In genomic region chr16:17921357-17921978, GRCh38 we compare ENCODE assay signal across 8 cellular contexts.
DNase-seq lines count a peak whose midpoint lies in the region; ATAC-seq and TF ChIP-seq lines count a peak whose summit lies in the region.

No MANE protein-coding gene starts in this region.

- H3K27ac Mint-ChIP-seq in activated CD4-positive, alpha-beta memory T cell treated with anti-CD3 and anti-CD28 coated beads for 36 hours = no peak overlapping the region

- H3K27ac ChIP-seq in 22Rv1 = no peak overlapping the region

- no peak overlapping the region for H3K4me3 ChIP-seq in fibroblast of mammary gland (ENCODE audit: control insufficient read depth, low read depth, low read length)

- no peaks in the 10 kb centered on the region for H3K36me3 Mint-ChIP-seq in activated CD4-positive, alpha-beta memory T cell treated with anti-CD3 and anti-CD28 coated beads for 36 hours

- in situ Hi-C loops in GM13976 (cut with MboI; ENCODE audit: low sequenced_read_pairs, unreplicated experiment) = no loop called here

- H3K4me1 Mint-ChIP-seq in activated CD4-positive, alpha-beta memory T cell treated with anti-CD3 and anti-CD28 coated beads for 36 hours (ENCODE audit: low read depth) = no peaks in the 10 kb centered on the region

- no peak overlapping the region for H3K4me3 Mint-ChIP-seq in activated CD4-positive, alpha-beta memory T cell treated with anti-CD3 and anti-CD28 coated beads for 36 hours

- H3K27me3 Mint-ChIP-seq in activated CD4-positive, alpha-beta memory T cell treated with anti-CD3 and anti-CD28 coated beads for 36 hours = peaks cover 9% of the 10 kb centered on the region

- ATAC-seq in HG03097 (IDR thresholded peaks at IDR 0.05; ENCODE audit: low FRiP score, unreplicated experiment) = no peak

- peak; percentile 82 for TF ChIP-seq CTCF in 22Rv1 (IDR thresholded peaks at IDR 0.05)
- peak; percentile 68 for TF ChIP-seq CTCF in GM13976 (IDR thresholded peaks at IDR 0.05; ENCODE audit: borderline replicate concordance, control extremely low read depth, extremely low read depth, insufficient read depth, missing control alignments)
- TF ChIP-seq CTCF in fibroblast of mammary gland (conservative IDR thresholded peaks at IDR 0.05; ENCODE audit: control insufficient read depth, insufficient read depth, low read depth, low read length) = peak; percentile 37

- POLR2A ChIA-PET in activated CD4-positive, alpha-beta memory T cell treated with anti-CD3 and anti-CD28 coated beads for 36 hours (lab: Charles Lee) = no interaction called here

- CTCF ChIA-PET in activated CD4-positive, alpha-beta memory T cell treated with anti-CD3 and anti-CD28 coated beads for 36 hours (lab: Charles Lee) = interaction anchor here (0.6 to 1.1 kb wide), 5 partner anchors 8 to 837 kb away, joined by 3 read pairs; no protein-coding TSS in a partner anchor

- intact Hi-C loops in activated CD4-positive, alpha-beta memory T cell treated with anti-CD3 and anti-CD28 coated beads for 36 hours (cut with micrococcal nuclease) = no loop called here

- DNase-seq in GM13976 (ENCODE audit: low spot score) (peak; percentile 44), NAMALWA (ENCODE audit: low spot score) (peak; percentile 62), fibroblast of mammary gland (ENCODE audit: low read depth) (peak; percentile 17), NCI-H345 treated with DMSO at 0.1 percent for 48 hours (lab: John Stamatoyannopoulos, UW; ENCODE audit: unreplicated experiment) (no peak)
- DNase-seq in activated CD4-positive, alpha-beta memory T cell treated with anti-CD3 and anti-CD28 coated beads for 36 hours = peak; percentile 74
- DNase-seq in stimulated activated CD4-positive, alpha-beta T cell treated with anti-CD3 and anti-CD28 coated beads, Interleukin-2, amount 100 ng/mL, for 24 hours = peak; percentile 66 to 67

- H3K9me3 Mint-ChIP-seq in activated CD4-positive, alpha-beta memory T cell treated with anti-CD3 and anti-CD28 coated beads for 36 hours = peaks cover 4% of the 10 kb centered on the region
